In genomic region chr2:231049286-231050017, GRCh38 we compare ENCODE assay signal across 1 cellular context.
A peak's percentile ranks its signal among the peaks of the same experiment; 100 is the strongest.
TF ChIP-seq lines count a peak whose summit lies in the region.

No MANE protein-coding gene starts in this region.

TF ChIP-seq in HepG2, 621 proteins besides CTCF, POLR2A, EP300 and RAD21 (continues in another document):
- TF ChIP-seq YY1 (IDR thresholded peaks at IDR 0.05; ENCODE audit: insufficient read depth, insufficient replicate concordance, low read depth, low read length) (peak; percentile 7), GTF3A (CRISPR knock-in tag; conservative IDR thresholded peaks at IDR 0.05) (0 out of 2 replicates have a peak, but pooled peaks have one; percentile 14), NCOR1 (IDR thresholded peaks at IDR 0.05; ENCODE audit: borderline replicate concordance, low read length) (no peak), MTERF4 (CRISPR knock-in tag; IDR thresholded peaks at IDR 0.05) (peak; percentile 53; the same call in 1 of the 2 replicates), RBM22 (optimal IDR thresholded peaks at IDR 0.05; ENCODE audit: low read length) (peak; percentile 89), ZFP36L1 (CRISPR knock-in tag; IDR thresholded peaks at IDR 0.05) (no peak), MLXIP (CRISPR knock-in tag; IDR thresholded peaks at IDR 0.05; ENCODE audit: borderline replicate concordance) (no peak), ZNF432 (CRISPR knock-in tag; IDR thresholded peaks at IDR 0.05; ENCODE audit: borderline replicate concordance) (0 out of 2 replicates have a peak, but pooled peaks have one; percentile 46), ZNF407 (CRISPR knock-in tag; IDR thresholded peaks at IDR 0.05; ENCODE audit: not compliant biosample characterization) (no peak), ZBTB7A (CRISPR knock-in tag; IDR thresholded peaks at IDR 0.05) (0 out of 2 replicates have a peak, but pooled peaks have one; percentile 21), MYPOP (CRISPR knock-in tag; IDR thresholded peaks at IDR 0.05) (no peak), HNF1B (CRISPR knock-in tag; IDR thresholded peaks at IDR 0.05) (0 out of 2 replicates have a peak, but pooled peaks have one; percentile 13), IRX3 (CRISPR knock-in tag; IDR thresholded peaks at IDR 0.05; ENCODE audit: borderline replicate concordance, low read depth) (peak; percentile 9), ZNF569 (CRISPR knock-in tag; IDR thresholded peaks at IDR 0.05; ENCODE audit: borderline replicate concordance) (0 out of 2 replicates have a peak, but pooled peaks have one; percentile 75), E2F5 (CRISPR knock-in tag; conservative IDR thresholded peaks at IDR 0.05) (no peak), ELF4 (CRISPR knock-in tag; IDR thresholded peaks at IDR 0.05; ENCODE audit: borderline replicate concordance) (peak; percentile 36; the same call in 1 of the 2 replicates), ZNF563 (CRISPR knock-in tag; IDR thresholded peaks at IDR 0.05) (0 out of 2 replicates have a peak, but pooled peaks have one; percentile 1), AGO2 (optimal IDR thresholded peaks at IDR 0.05; ENCODE audit: low read depth, low read length) (peak; percentile 24), FOXK2 (IDR thresholded peaks at IDR 0.05) (no peak), STAT5B (CRISPR knock-in tag; IDR thresholded peaks at IDR 0.05) (no peak), RBFOX2 (IDR thresholded peaks at IDR 0.05; ENCODE audit: low read depth, low read length) (peak; percentile 49; the same call in 1 of the 2 replicates), ZNF510 (CRISPR knock-in tag; IDR thresholded peaks at IDR 0.05; ENCODE audit: low read depth) (peak; percentile 10; the same call in 1 of the 2 replicates), MIER2 (CRISPR knock-in tag; IDR thresholded peaks at IDR 0.05) (no peak), POLR2AphosphoS5 (IDR thresholded peaks at IDR 0.05; ENCODE audit: low read depth, low read length) (peak; percentile 59; the same call in 1 of the 2 replicates), ZNF431 (CRISPR knock-in tag; IDR thresholded peaks at IDR 0.05; ENCODE audit: borderline replicate concordance, low read depth) (peak; percentile 59; the same call in 1 of the 2 replicates), ZNF383 (CRISPR knock-in tag; IDR thresholded peaks at IDR 0.05; ENCODE audit: borderline replicate concordance) (0 out of 2 replicates have a peak, but pooled peaks have one; percentile 30), HES4 (CRISPR knock-in tag; IDR thresholded peaks at IDR 0.05; ENCODE audit: borderline replicate concordance) (peak; percentile 23; the same call in 1 of the 2 replicates), ZNF687 (CRISPR knock-in tag; IDR thresholded peaks at IDR 0.05) (peak; percentile 45), ZC3H4 (CRISPR knock-in tag; IDR thresholded peaks at IDR 0.05; ENCODE audit: borderline replicate concordance) (peak; percentile 86), SNAPC5 (CRISPR knock-in tag; IDR thresholded peaks at IDR 0.05; ENCODE audit: borderline replicate concordance) (peak; percentile 41; the same call in 1 of the 2 replicates), ZBTB42 (CRISPR knock-in tag; IDR thresholded peaks at IDR 0.05) (0 out of 2 replicates have a peak, but pooled peaks have one; percentile 14), EHMT2 (IDR thresholded peaks at IDR 0.05; ENCODE audit: borderline replicate concordance, low read depth, low read length) (0 out of 2 replicates have a peak, but pooled peaks have one; percentile 8), REPIN1 (CRISPR knock-in tag; IDR thresholded peaks at IDR 0.05; ENCODE audit: borderline replicate concordance, low read depth) (peak; percentile 37; the same call in 1 of the 2 replicates), HINFP (CRISPR knock-in tag; IDR thresholded peaks at IDR 0.05; ENCODE audit: low read depth) (no peak)
